In the genomic region with DNA sequence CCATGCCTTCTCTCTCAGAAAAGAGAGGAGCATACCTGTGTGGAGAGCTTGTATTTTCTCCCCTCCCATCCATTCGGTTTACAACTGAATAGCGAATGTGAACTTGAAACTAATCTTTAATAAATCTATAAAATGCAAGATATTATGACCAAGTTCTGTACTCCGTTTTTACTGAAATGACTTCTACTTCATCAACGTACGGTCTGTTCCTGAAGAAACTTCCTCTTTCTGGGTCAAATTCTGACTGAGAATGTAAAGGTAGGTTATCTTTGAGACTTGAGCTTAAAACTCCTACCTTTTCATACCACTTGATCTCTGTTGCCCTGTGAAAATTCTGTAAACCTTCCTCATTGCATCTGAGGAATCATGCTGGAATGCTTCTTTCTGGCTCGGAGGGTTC, we compare ENCODE assay signal across 11 cellular contexts. TPM values are rescaled to one million over a fixed set of nuclear protein-coding genes. Genes with fewer than 3 reads are reported as not detected.
DNase-seq lines count a peak whose midpoint lies in the region; ATAC-seq, FAIRE-seq and TF ChIP-seq lines count a peak whose summit lies in the region.
"Had no signal": no experiment of that assay in that cellular context is flagged by ENCODE, and none has a peak within 500 bp of the region (broad histone marks: within the 10 kb centered on the region; RNA-seq: fewer than 3 reads in every experiment).

No MANE protein-coding gene starts in this region.

- H3K36me3 ChIP-seq in PC-9 (ENCODE audit: low read depth) = peaks cover 20% of the 10 kb centered on the region
- peaks cover 29% of the 10 kb centered on the region for H3K36me3 ChIP-seq in SJCRH30

- no peaks in the 10 kb centered on the region for H4K20me1 ChIP-seq in PC-9 (ENCODE audit: insufficient read depth)

- H3K27ac Mint-ChIP-seq in activated T-helper 1 cell treated with anti-CD3 and anti-CD28 coated beads, Interleukin-12 subunit alpha, Interleukin-12 subunit beta, Interleukin-2, Interleukin-4 antibody, amounts not matched to agents 30 ng/mL and 10 ng/mL and 1 ng/mL, durations not matched to agents 14 hours and 24 hours and 36 hours = no peak overlapping the region

- POLR2A ChIA-PET in PC-9 (lab: Charles Lee; ENCODE audit: unreplicated experiment) = no interaction called here

- peaks cover 20% of the 10 kb centered on the region for H3K79me2 ChIP-seq in PC-9 (ENCODE audit: low read depth)

- TF ChIP-seq POLR2A in GM12891 (IDR thresholded peaks at IDR 0.05; ENCODE audit: low read depth, low read length) = no peak

- DNase-seq in GM12891 (ENCODE audit: insufficient read length, low spot score) = peak; percentile 24
- DNase-seq in GM19239 (ENCODE audit: insufficient read length, low spot score) = peak; percentile 22
- DNase-seq in PC-9 = no peak
- no peak for DNase-seq in activated T-helper 1 cell treated with anti-CD3 and anti-CD28 coated beads, Interleukin-12 subunit alpha, Interleukin-12 subunit beta, Interleukin-2, Interleukin-4 antibody, amounts not matched to agents 30 ng/mL and 10 ng/mL and 1 ng/mL, durations not matched to agents 14 hours and 24 hours and 36 hours (ENCODE audit: low spot score)
- no peak for DNase-seq in SJCRH30
- DNase-seq in H4 (ENCODE audit: low spot score) = no peak
- DNase-seq: activated naive CD4-positive, alpha-beta T cell treated with Interleukin-2 at 50 U/mL for 16 hours; naive B cell; NCI-H1105 treated with DMSO at 0.1 percent for 48 hours had no signal

- H3K36me3 Mint-ChIP-seq in activated T-helper 1 cell treated with anti-CD3 and anti-CD28 coated beads, Interleukin-12 subunit alpha, Interleukin-12 subunit beta, Interleukin-2, Interleukin-4 antibody, amounts not matched to agents 30 ng/mL and 10 ng/mL and 1 ng/mL, durations not matched to agents 14 hours and 24 hours and 36 hours (ENCODE audit: low read depth) = peaks cover 17% of the 10 kb centered on the region
- H3K36me3 Mint-ChIP-seq: naive B cell had no signal

- H3K27ac ChIP-seq in PC-9 (no peak overlapping the region), SJCRH30 (no peak overlapping the region)

- TF ChIP-seq CTCF in PC-9 (conservative IDR thresholded peaks at IDR 0.05) = no peak

- H3K9me3 ChIP-seq in PC-9 (ENCODE audit: insufficient read depth, low read depth) (no peaks in the 10 kb centered on the region), SJCRH30 (replicated peaks) (no peaks in the 10 kb centered on the region)

- H3K27me3 ChIP-seq in PC-9 (ENCODE audit: insufficient read depth, low read depth) (no peaks in the 10 kb centered on the region), SJCRH30 (no peaks in the 10 kb centered on the region)

- no peaks in the 10 kb centered on the region for H3K9me3 Mint-ChIP-seq in activated T-helper 1 cell treated with anti-CD3 and anti-CD28 coated beads, Interleukin-12 subunit alpha, Interleukin-12 subunit beta, Interleukin-2, Interleukin-4 antibody, amounts not matched to agents 30 ng/mL and 10 ng/mL and 1 ng/mL, durations not matched to agents 14 hours and 24 hours and 36 hours
- H3K9me3 Mint-ChIP-seq: naive B cell had no signal

- FAIRE-seq in GM12891 (lab: Jason Lieb, UNC) = peak; percentile 26
- FAIRE-seq in GM19239 (lab: Jason Lieb, UNC) = no peak

- peaks cover 9% of the 10 kb centered on the region for H3K4me1 Mint-ChIP-seq in activated T-helper 1 cell treated with anti-CD3 and anti-CD28 coated beads, Interleukin-12 subunit alpha, Interleukin-12 subunit beta, Interleukin-2, Interleukin-4 antibody, amounts not matched to agents 30 ng/mL and 10 ng/mL and 1 ng/mL, durations not matched to agents 14 hours and 24 hours and 36 hours (ENCODE audit: low read depth)

- 0 out of 2 replicates have a peak overlapping the region, but pooled peaks have one; percentile 25 for H3K4me2 ChIP-seq in PC-9

- no peak overlapping the region for H3K4me3 Mint-ChIP-seq in activated T-helper 1 cell treated with anti-CD3 and anti-CD28 coated beads, Interleukin-12 subunit alpha, Interleukin-12 subunit beta, Interleukin-2, Interleukin-4 antibody, amounts not matched to agents 30 ng/mL and 10 ng/mL and 1 ng/mL, durations not matched to agents 14 hours and 24 hours and 36 hours
- H3K4me3 Mint-ChIP-seq: naive B cell had no signal

- ATAC-seq in HG02759 (IDR thresholded peaks at IDR 0.05; ENCODE audit: unreplicated experiment) = peak; percentile 35
- no peak for ATAC-seq in HG03045 (IDR thresholded peaks at IDR 0.05; ENCODE audit: unreplicated experiment)

- no peaks in the 10 kb centered on the region for H3K9me2 ChIP-seq in PC-9 (ENCODE audit: insufficient read depth)

- intact Hi-C loops in PC-9 (cut with micrococcal nuclease; ENCODE audit: unreplicated experiment) = no loop called here
- intact Hi-C loops in activated T-helper 1 cell treated with anti-CD3 and anti-CD28 coated beads, Interleukin-12 subunit alpha, Interleukin-12 subunit beta, Interleukin-2, Interleukin-4 antibody, amounts not matched to agents 30 ng/mL and 10 ng/mL and 1 ng/mL, durations not matched to agents 14 hours and 24 hours and 36 hours (cut with micrococcal nuclease) = no loop called here

- BruUV-seq in PC-9 (replicated peaks; lab: Mats Ljungman, UMichigan) = no TSS peak

- peaks cover 60% of the 10 kb centered on the region for H3K4me1 ChIP-seq in PC-9 (replicated peaks; ENCODE audit: insufficient read depth)
- H3K4me1 ChIP-seq in SJCRH30 = 0 out of 2 replicates have a peak, but pooled peaks cover 6% of the 10 kb centered on the region

- H2AFZ ChIP-seq in PC-9 = no peak overlapping the region

- no peaks in the 10 kb centered on the region for H3K27me3 Mint-ChIP-seq in activated T-helper 1 cell treated with anti-CD3 and anti-CD28 coated beads, Interleukin-12 subunit alpha, Interleukin-12 subunit beta, Interleukin-2, Interleukin-4 antibody, amounts not matched to agents 30 ng/mL and 10 ng/mL and 1 ng/mL, durations not matched to agents 14 hours and 24 hours and 36 hours (ENCODE audit: insufficient read depth)
- H3K27me3 Mint-ChIP-seq: naive B cell had no signal

- H3F3A ChIP-seq in PC-9 (ENCODE audit: insufficient read depth, low read depth) = peaks cover 70% of the 10 kb centered on the region

- CTCF ChIA-PET in PC-9 (lab: Charles Lee) = no interaction called here

- H3K4me3 ChIP-seq in PC-9 (no peak overlapping the region), SJCRH30 (no peak overlapping the region)

TF ChIP-seq in GM12891, 5 proteins besides CTCF, POLR2A, EP300 and RAD21:
- no peak for TF ChIP-seq POU2F2 (IDR thresholded peaks at IDR 0.05; ENCODE audit: low read depth, low read length)
- no peak for TF ChIP-seq PAX5 (IDR thresholded peaks at IDR 0.05; ENCODE audit: insufficient read depth, low read length, severe bottlenecking)
- no peak for TF ChIP-seq SPI1 (IDR thresholded peaks at IDR 0.05; ENCODE audit: low read depth, low read length)
- TF ChIP-seq POLR2AphosphoS5 (IDR thresholded peaks at IDR 0.05; ENCODE audit: low read depth, low read length) = no peak
- TF ChIP-seq TAF1 (IDR thresholded peaks at IDR 0.05; ENCODE audit: low read depth, low read length) = no peak

RNA-seq across cellular contexts. Expression of gene CTNNAL1, which starts 4.2 kb away (rescaled TPM):
- polyA plus RNA-seq in GM12891 (2012; ENCODE audit: low read depth, missing spikeins) = 17.9 TPM
- 57.7 and 71.3 TPM in 2 replicates for total RNA-seq in PC-9 (2021)
- total RNA-seq in activated T-helper 1 cell treated with anti-CD3 and anti-CD28 coated beads, Interleukin-12 subunit alpha, Interleukin-12 subunit beta, Interleukin-2, Interleukin-4 antibody, amounts not matched to agents 30 ng/mL and 10 ng/mL and 1 ng/mL, durations not matched to agents 14 hours and 24 hours and 36 hours = 24.8 and 25.1 TPM in 2 replicates
- 81.8 and 89.7 TPM in 2 replicates for total RNA-seq in SJCRH30 (2014; rRNA removed; shearing (Covaris generic))
- 90.8 and 90.9 TPM in 2 replicates for total RNA-seq in H4 (2014; rRNA removed; shearing (Covaris generic))

Comparison
In these comparisons a context has a peak if more than half of its experiments do, and no peak if none do; other contexts are left out.
1. DNase-seq: peak in GM12891 (single experiment) and GM19239 (single experiment); none in PC-9 (0 of 2), activated T-helper 1 cell treated with anti-CD3 and anti-CD28 coated beads, Interleukin-12 subunit alpha, Interleukin-12 subunit beta, Interleukin-2, Interleukin-4 antibody, amounts not matched to agents 30 ng/mL and 10 ng/mL and 1 ng/mL, durations not matched to agents 14 hours and 24 hours and 36 hours (single experiment), SJCRH30 (0 of 2) and H4 (single experiment).